ENCODE assay signal across 13 cellular contexts in genomic region chr2:70127920-70128444, GRCh38. TPM values are rescaled to one million over a fixed set of nuclear protein-coding genes. Genes with fewer than 3 reads are reported as not detected.
A peak's percentile ranks its signal among the peaks of the same experiment; 100 is the strongest.
DNase-seq lines count a peak whose midpoint lies in the region; ATAC-seq and TF ChIP-seq lines count a peak whose summit lies in the region.
"Had no signal": no experiment of that assay in that cellular context is flagged by ENCODE, and none has a peak within 500 bp of the region (broad histone marks: within the 10 kb centered on the region; RNA-seq: fewer than 3 reads in every experiment).

No MANE protein-coding gene starts in this region.

- H3K9me3 Mint-ChIP-seq in activated CD8-positive, alpha-beta memory T cell treated with anti-CD3 and anti-CD28 coated beads, Interleukin-2, amount 10 ng/mL, durations not matched to agents 7 days and 5 days (ENCODE audit: low read depth), result no peaks in the 10 kb centered on the region
- H3K9me3 Mint-ChIP-seq in activated T-helper 1 cell treated with anti-CD3 and anti-CD28 coated beads, Interleukin-12 subunit alpha, Interleukin-12 subunit beta, Interleukin-2, Interleukin-4 antibody, amounts not matched to agents 30 ng/mL and 10 ng/mL and 1 ng/mL, durations not matched to agents 14 hours and 24 hours and 36 hours, result no peaks in the 10 kb centered on the region

- H3K9me2 ChIP-seq in Karpas-422 (replicated peaks; ENCODE audit: insufficient read depth, low read length), result no peaks in the 10 kb centered on the region

- ATAC-seq in activated CD8-positive, alpha-beta memory T cell treated with anti-CD3 and anti-CD28 coated beads, Interleukin-2, amount 10 ng/mL, durations not matched to agents 7 days and 5 days, result no peak

- H3K4me1 Mint-ChIP-seq in activated CD8-positive, alpha-beta memory T cell treated with anti-CD3 and anti-CD28 coated beads, Interleukin-2, amount 10 ng/mL, durations not matched to agents 7 days and 5 days, result peaks cover 74% of the 10 kb centered on the region
- peaks cover 74% of the 10 kb centered on the region for H3K4me1 Mint-ChIP-seq in activated T-helper 1 cell treated with anti-CD3 and anti-CD28 coated beads, Interleukin-12 subunit alpha, Interleukin-12 subunit beta, Interleukin-2, Interleukin-4 antibody, amounts not matched to agents 30 ng/mL and 10 ng/mL and 1 ng/mL, durations not matched to agents 14 hours and 24 hours and 36 hours (ENCODE audit: low read depth)

- H3K9ac ChIP-seq in Karpas-422 (ENCODE audit: low read length), result 0 out of 2 replicates have a peak overlapping the region, but pooled peaks have one; percentile 26

- peaks cover 64% of the 10 kb centered on the region for H3K4me1 ChIP-seq in Karpas-422 (ENCODE audit: low read length)
- H3K4me1 ChIP-seq in osteoblast (ENCODE audit: insufficient read depth, low read length), result peaks cover 30% of the 10 kb centered on the region

- H3K9me3 ChIP-seq in Karpas-422 (ENCODE audit: low read length) (no peaks in the 10 kb centered on the region), osteoblast (ENCODE audit: low read depth, low read length) (no peaks in the 10 kb centered on the region)

- H3K27ac ChIP-seq in Karpas-422 (ENCODE audit: low read length) (no peak overlapping the region), osteoblast (ENCODE audit: low read depth, low read length) (no peak overlapping the region)

- no peaks in the 10 kb centered on the region for H3K27me3 Mint-ChIP-seq in activated CD8-positive, alpha-beta memory T cell treated with anti-CD3 and anti-CD28 coated beads, Interleukin-2, amount 10 ng/mL, durations not matched to agents 7 days and 5 days
- H3K27me3 Mint-ChIP-seq in activated T-helper 1 cell treated with anti-CD3 and anti-CD28 coated beads, Interleukin-12 subunit alpha, Interleukin-12 subunit beta, Interleukin-2, Interleukin-4 antibody, amounts not matched to agents 30 ng/mL and 10 ng/mL and 1 ng/mL, durations not matched to agents 14 hours and 24 hours and 36 hours (ENCODE audit: insufficient read depth), result no peaks in the 10 kb centered on the region
- H3K27me3 Mint-ChIP-seq: naive B cell had no signal

- H3K36me3 ChIP-seq in Karpas-422 (ENCODE audit: insufficient read depth, low read length) (no peaks in the 10 kb centered on the region), osteoblast (ENCODE audit: insufficient read depth, low read length) (no peaks in the 10 kb centered on the region)

- no peak overlapping the region for H3K4me3 Mint-ChIP-seq in activated CD8-positive, alpha-beta memory T cell treated with anti-CD3 and anti-CD28 coated beads, Interleukin-2, amount 10 ng/mL, durations not matched to agents 7 days and 5 days
- peak overlapping the region; percentile 3 for H3K4me3 Mint-ChIP-seq in activated T-helper 1 cell treated with anti-CD3 and anti-CD28 coated beads, Interleukin-12 subunit alpha, Interleukin-12 subunit beta, Interleukin-2, Interleukin-4 antibody, amounts not matched to agents 30 ng/mL and 10 ng/mL and 1 ng/mL, durations not matched to agents 14 hours and 24 hours and 36 hours

- intact Hi-C loops in activated T-helper 1 cell treated with anti-CD3 and anti-CD28 coated beads, Interleukin-12 subunit alpha, Interleukin-12 subunit beta, Interleukin-2, Interleukin-4 antibody, amounts not matched to agents 30 ng/mL and 10 ng/mL and 1 ng/mL, durations not matched to agents 14 hours and 24 hours and 36 hours (cut with micrococcal nuclease), result loop anchor here (10.0 kb wide), 1 partner anchor 483 kb away; the partner anchor contains the start of gene AAK1

- peaks cover 1% of the 10 kb centered on the region for H3K36me3 Mint-ChIP-seq in activated CD8-positive, alpha-beta memory T cell treated with anti-CD3 and anti-CD28 coated beads, Interleukin-2, amount 10 ng/mL, durations not matched to agents 7 days and 5 days
- no peaks in the 10 kb centered on the region for H3K36me3 Mint-ChIP-seq in activated T-helper 1 cell treated with anti-CD3 and anti-CD28 coated beads, Interleukin-12 subunit alpha, Interleukin-12 subunit beta, Interleukin-2, Interleukin-4 antibody, amounts not matched to agents 30 ng/mL and 10 ng/mL and 1 ng/mL, durations not matched to agents 14 hours and 24 hours and 36 hours (ENCODE audit: low read depth)
- H3K36me3 Mint-ChIP-seq: naive B cell had no signal

- H3K79me2 ChIP-seq in Karpas-422 (ENCODE audit: low read length) (no peaks in the 10 kb centered on the region), osteoblast (ENCODE audit: insufficient read depth, low read length) (no peaks in the 10 kb centered on the region)

- no peak overlapping the region for H3K4me3 ChIP-seq in Karpas-422 (ENCODE audit: low read length)
- no peak overlapping the region for H3K4me3 ChIP-seq in osteoblast (ENCODE audit: insufficient read depth, low read length)

- H3K27me3 ChIP-seq in Karpas-422 (ENCODE audit: low read length) (no peaks in the 10 kb centered on the region), osteoblast (ENCODE audit: insufficient read depth, low read length) (no peaks in the 10 kb centered on the region)

- no peaks in the 10 kb centered on the region for H4K20me1 ChIP-seq in Karpas-422 (ENCODE audit: insufficient read depth, low read depth, low read length)
- H4K20me1 ChIP-seq in osteoblast (ENCODE audit: insufficient read depth, low read length), result no peaks in the 10 kb centered on the region

- CTCF ChIA-PET in activated CD8-positive, alpha-beta memory T cell treated with anti-CD3 and anti-CD28 coated beads, Interleukin-2, amount 10 ng/mL, durations not matched to agents 7 days and 5 days (lab: Charles Lee), result interaction anchor here (0.9 to 6.1 kb wide), 5 partner anchors 8 to 27 kb away, joined by 3 to 66 read pairs (median 3); no protein-coding TSS in a partner anchor

- H3K27ac Mint-ChIP-seq in activated CD8-positive, alpha-beta memory T cell treated with anti-CD3 and anti-CD28 coated beads, Interleukin-2, amount 10 ng/mL, durations not matched to agents 7 days and 5 days, result peak overlapping the region; percentile 73
- peak overlapping the region; percentile 12 for H3K27ac Mint-ChIP-seq in activated T-helper 1 cell treated with anti-CD3 and anti-CD28 coated beads, Interleukin-12 subunit alpha, Interleukin-12 subunit beta, Interleukin-2, Interleukin-4 antibody, amounts not matched to agents 30 ng/mL and 10 ng/mL and 1 ng/mL, durations not matched to agents 14 hours and 24 hours and 36 hours

- no peak for DNase-seq in activated CD8-positive, alpha-beta memory T cell treated with anti-CD3 and anti-CD28 coated beads, Interleukin-2, amount 10 ng/mL, durations not matched to agents 7 days and 5 days
- no peak for DNase-seq in activated CD8-positive, alpha-beta memory T cell treated with anti-CD3 and anti-CD28 coated beads for 24 hours
- DNase-seq in Karpas-422, result no peak
- DNase-seq in activated T-helper 1 cell treated with anti-CD3 and anti-CD28 coated beads, Interleukin-12 subunit alpha, Interleukin-12 subunit beta, Interleukin-2, Interleukin-4 antibody, amounts not matched to agents 30 ng/mL and 10 ng/mL and 1 ng/mL, durations not matched to agents 14 hours and 24 hours and 36 hours (ENCODE audit: low spot score), result no peak
- DNase-seq in osteoblast (ENCODE audit: insufficient read length, low spot score, missing footprints), result no peak
- DNase-seq in NCI-H524 (lab: John Stamatoyannopoulos, UW), result no peak
- no peak for DNase-seq in NCI-H2081 treated with DMSO at 0.1 percent for 48 hours (lab: John Stamatoyannopoulos, UW)
- DNase-seq in SHP77 (lab: John Stamatoyannopoulos, UW), result no peak
- DNase-seq: activated CD4-positive, CD25-positive, alpha-beta regulatory T cell treated with anti-CD3 and anti-CD28 coated beads, Interleukin-2, amount 50 U/mL, for 72 hours; cortex of kidney; DND-41; naive B cell; NCI-H345 had no signal

- TF ChIP-seq CTCF in osteoblast (IDR thresholded peaks at IDR 0.05; ENCODE audit: extremely low read depth, low read depth, low read length), result no peak

- H3K4me2 ChIP-seq in Karpas-422 (ENCODE audit: low read depth, low read length, poor library complexity, severe bottlenecking), result no peak overlapping the region
- no peak overlapping the region for H3K4me2 ChIP-seq in osteoblast (ENCODE audit: insufficient read depth, low read length)

- peak overlapping the region; percentile 15 for H2AFZ ChIP-seq in Karpas-422 (ENCODE audit: low read length)
- H2AFZ ChIP-seq in osteoblast (ENCODE audit: low read length), result peak overlapping the region; percentile 4

RNA-seq across cellular contexts. Expression of gene PCBP1, which starts 40.7 kb away (rescaled TPM):
- 100 to 1,000 TPM; 429 to 464 TPM for total RNA-seq in activated CD8-positive, alpha-beta memory T cell treated with anti-CD3 and anti-CD28 coated beads, Interleukin-2, amount 10 ng/mL, durations not matched to agents 7 days and 5 days
- total RNA-seq in Karpas-422 (2014; rRNA removed; shearing (Covaris generic); ENCODE audit: low replicate concordance), result 91.7 and 128 TPM in 2 replicates
- total RNA-seq in activated T-helper 1 cell treated with anti-CD3 and anti-CD28 coated beads, Interleukin-12 subunit alpha, Interleukin-12 subunit beta, Interleukin-2, Interleukin-4 antibody, amounts not matched to agents 30 ng/mL and 10 ng/mL and 1 ng/mL, durations not matched to agents 14 hours and 24 hours and 36 hours, result 426 and 427 TPM in 2 replicates
- 55.7 and 70.7 TPM in 2 replicates for total RNA-seq in osteoblast
